ENCODE assay signal across 19 cellular contexts in the genomic region with DNA sequence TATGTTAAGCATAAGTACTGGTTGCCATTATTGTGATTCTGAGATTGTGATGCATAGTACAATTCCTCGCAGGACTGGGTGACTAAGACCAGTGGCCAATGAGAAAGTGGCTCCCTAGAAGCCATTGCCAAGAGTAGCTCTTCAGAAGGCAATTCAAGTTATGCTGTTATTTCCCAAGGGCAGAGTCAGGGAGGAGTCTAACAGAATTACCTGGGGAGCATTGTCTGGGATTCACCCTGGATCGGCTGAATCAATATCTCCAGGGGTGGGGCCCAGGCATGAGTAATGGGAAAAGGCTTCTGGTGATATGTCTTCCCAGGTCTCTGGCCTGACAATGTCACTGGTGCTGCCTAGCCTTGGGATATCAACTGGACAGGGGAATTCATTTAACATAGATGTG. TPM values are rescaled to one million over a fixed set of nuclear protein-coding genes. Genes with fewer than 3 reads are reported as not detected.
"Had no signal": no experiment of that assay in that cellular context is flagged by ENCODE, and none has a peak within 500 bp of the region (broad histone marks: within the 10 kb centered on the region; RNA-seq: fewer than 3 reads in every experiment).

No MANE protein-coding gene starts in this region.

- ATAC-seq: activated CD8-positive, alpha-beta T cell treated with anti-CD3 and anti-CD28 coated beads, Interleukin-2, amount 10 ng/mL, durations not matched to agents 7 days and 5 days; body of pancreas; heart right ventricle; left lung; naive thymus-derived CD8-positive, alpha-beta T cell; stimulated activated effector memory CD8-positive, alpha-beta T cell treated with anti-CD3 and anti-CD28 coated beads, Interleukin-12 subunit alpha, Interleukin-12 subunit beta, amount 100 ng/mL, for 72 hours had no signal

- FAIRE-seq: frontal cortex had no signal

- H3K4me1 ChIP-seq: heart right ventricle, left lung had no signal

- H3K9me3 ChIP-seq: body of pancreas, heart right ventricle, left lung, thoracic aorta had no signal

- DNase-seq: activated CD4-positive, alpha-beta T cell treated with anti-CD3 and anti-CD28 coated beads, Interleukin-2, amount 10 ng/mL, durations not matched to agents 24 days and 14 days; activated CD4-positive, CD25-positive, alpha-beta regulatory T cell; activated CD8-positive, alpha-beta memory T cell treated with anti-CD3 and anti-CD28 coated beads, Interleukin-2, amount 50 U/mL, for 4 hours; activated CD8-positive, alpha-beta T cell treated with anti-CD3 and anti-CD28 coated beads, Interleukin-2, amount 10 ng/mL, durations not matched to agents 7 days and 5 days; activated gamma-delta T cell; activated T-cell treated with anti-CD3 and anti-CD28 coated beads, Interleukin-2, amount 50 U/mL, for 48 hours; amniotic stem cell; body of pancreas; cortex of kidney; effector CD4-positive, alpha-beta T cell; heart right ventricle; naive thymus-derived CD8-positive, alpha-beta T cell; posterior cingulate gyrus; retina had no signal

- H3K36me3 ChIP-seq: heart right ventricle, left lung, thoracic aorta had no signal

- H3K4me3 ChIP-seq: body of pancreas, heart right ventricle, left lung, thoracic aorta had no signal

- H3K27ac ChIP-seq: body of pancreas, heart right ventricle, left lung, thoracic aorta had no signal

- H3K27me3 ChIP-seq: body of pancreas, left lung had no signal

RNA-seq across cellular contexts. Expression of gene ARHGEF28, which starts 10.9 kb away (rescaled TPM):
- total RNA-seq: activated CD8-positive, alpha-beta T cell treated with anti-CD3 and anti-CD28 coated beads, Interleukin-2, amount 10 ng/mL, durations not matched to agents 7 days and 5 days; T-helper 2 cell treated with Interferon-gamma antibody and Interleukin-4, amounts not matched to agents 100 ng/mL and 5 ng/mL, for 36 hours had no signal
- polyA plus RNA-seq: naive thymus-derived CD8-positive, alpha-beta T cell had no signal
